ENCODE assay signal across 8 cellular contexts in the genomic region with DNA sequence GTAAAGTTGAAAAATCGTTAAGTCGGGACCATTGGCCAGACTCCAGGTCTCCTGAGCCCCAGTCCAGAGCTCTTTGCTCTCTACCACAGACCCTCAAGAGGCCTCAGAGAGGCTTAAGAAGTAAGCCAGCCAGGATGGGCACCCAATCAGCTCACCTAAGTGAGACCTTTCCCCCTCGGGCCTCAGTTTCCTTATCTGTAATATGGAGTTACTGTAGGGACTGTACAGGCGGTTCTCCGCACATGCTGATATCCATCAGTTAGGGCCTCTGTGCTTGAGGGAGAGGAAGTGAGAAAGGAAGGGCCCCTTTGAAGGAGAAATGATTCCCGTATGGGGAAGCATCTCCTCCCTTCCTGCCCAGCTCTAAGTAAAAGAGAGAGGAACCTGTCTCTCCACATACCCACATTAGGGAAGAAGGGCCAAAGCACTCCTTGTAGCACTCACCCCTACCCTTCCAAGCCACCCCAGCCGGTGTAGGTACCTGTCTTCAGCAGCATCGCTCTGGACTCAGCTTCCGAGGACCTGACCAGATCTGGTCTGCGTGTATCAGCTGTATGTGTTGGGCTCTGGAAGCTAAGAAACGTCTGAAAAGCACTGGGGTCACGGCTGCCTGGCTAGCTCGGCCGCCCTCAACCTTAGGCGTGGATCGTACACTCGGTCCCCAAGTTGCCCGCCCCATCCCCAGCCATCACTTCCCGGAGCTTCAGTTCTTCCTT. TPM values are rescaled to one million over a fixed set of nuclear protein-coding genes. Genes with fewer than 3 reads are reported as not detected.
DNase-seq lines count a peak whose midpoint lies in the region; ATAC-seq lines count a peak whose summit lies in the region.

No MANE protein-coding gene starts in this region.

- intact Hi-C loops in activated T-helper 1 cell treated with anti-CD3 and anti-CD28 coated beads, Interleukin-12 subunit alpha, Interleukin-12 subunit beta, Interleukin-2, Interleukin-4 antibody, amounts not matched to agents 30 ng/mL and 10 ng/mL and 1 ng/mL, durations not matched to agents 14 hours and 24 hours and 36 hours (cut with micrococcal nuclease): loop anchor here (1.0 to 10.0 kb wide), 14 partner anchors 9 to 625 kb away; a partner anchor contains a TSS
- intact Hi-C loops in left ventricle myocardium superior (cut with micrococcal nuclease): no loop called here

- peaks cover 54% of the 10 kb centered on the region for H3K4me1 Mint-ChIP-seq in activated T-helper 1 cell treated with anti-CD3 and anti-CD28 coated beads, Interleukin-12 subunit alpha, Interleukin-12 subunit beta, Interleukin-2, Interleukin-4 antibody, amounts not matched to agents 30 ng/mL and 10 ng/mL and 1 ng/mL, durations not matched to agents 14 hours and 24 hours and 36 hours (ENCODE audit: low read depth)

- H3K36me3 Mint-ChIP-seq in activated T-helper 1 cell treated with anti-CD3 and anti-CD28 coated beads, Interleukin-12 subunit alpha, Interleukin-12 subunit beta, Interleukin-2, Interleukin-4 antibody, amounts not matched to agents 30 ng/mL and 10 ng/mL and 1 ng/mL, durations not matched to agents 14 hours and 24 hours and 36 hours (ENCODE audit: low read depth): peaks cover 20% of the 10 kb centered on the region

- peak overlapping the region; percentile 92 for H3K4me3 Mint-ChIP-seq in activated T-helper 1 cell treated with anti-CD3 and anti-CD28 coated beads, Interleukin-12 subunit alpha, Interleukin-12 subunit beta, Interleukin-2, Interleukin-4 antibody, amounts not matched to agents 30 ng/mL and 10 ng/mL and 1 ng/mL, durations not matched to agents 14 hours and 24 hours and 36 hours

- peak; percentile 47 for DNase-seq in NCI-H748 (lab: John Stamatoyannopoulos, UW; ENCODE audit: unreplicated experiment)
- no peak for DNase-seq in NCI-H748 treated with DMSO at 0.1 percent for 48 hours (lab: John Stamatoyannopoulos, UW)
- DNase-seq in activated T-helper 1 cell treated with anti-CD3 and anti-CD28 coated beads, Interleukin-12 subunit alpha, Interleukin-12 subunit beta, Interleukin-2, Interleukin-4 antibody, amounts not matched to agents 30 ng/mL and 10 ng/mL and 1 ng/mL, durations not matched to agents 14 hours and 24 hours and 36 hours (ENCODE audit: low spot score): peak; percentile 14
- DNase-seq in left ventricle myocardium superior: no peak
- DNase-seq in skeletal muscle cell (ENCODE audit: low read depth): no peak
- DNase-seq in HK-2 (ENCODE audit: unreplicated experiment): no peak
- DNase-seq in DMS53 (lab: John Stamatoyannopoulos, UW): no peak

- peak overlapping the region; percentile 94 for H3K27ac Mint-ChIP-seq in activated T-helper 1 cell treated with anti-CD3 and anti-CD28 coated beads, Interleukin-12 subunit alpha, Interleukin-12 subunit beta, Interleukin-2, Interleukin-4 antibody, amounts not matched to agents 30 ng/mL and 10 ng/mL and 1 ng/mL, durations not matched to agents 14 hours and 24 hours and 36 hours

- H3K27me3 Mint-ChIP-seq in activated T-helper 1 cell treated with anti-CD3 and anti-CD28 coated beads, Interleukin-12 subunit alpha, Interleukin-12 subunit beta, Interleukin-2, Interleukin-4 antibody, amounts not matched to agents 30 ng/mL and 10 ng/mL and 1 ng/mL, durations not matched to agents 14 hours and 24 hours and 36 hours (ENCODE audit: insufficient read depth): peaks cover 2% of the 10 kb centered on the region

- H3K4me3 ChIP-seq in skeletal muscle cell (ENCODE audit: low read depth, low read length): peak overlapping the region; percentile 54

- no peaks in the 10 kb centered on the region for H3K9me3 Mint-ChIP-seq in activated T-helper 1 cell treated with anti-CD3 and anti-CD28 coated beads, Interleukin-12 subunit alpha, Interleukin-12 subunit beta, Interleukin-2, Interleukin-4 antibody, amounts not matched to agents 30 ng/mL and 10 ng/mL and 1 ng/mL, durations not matched to agents 14 hours and 24 hours and 36 hours

- ATAC-seq in HG03442 (IDR thresholded peaks at IDR 0.05; ENCODE audit: unreplicated experiment) (peak; percentile 14), left ventricle myocardium superior (peak; percentile 7)

RNA-seq across cellular contexts. Expression of a gene that starts 0.7 kb away (rescaled TPM):
- 30.5 and 30.9 TPM in 2 replicates for total RNA-seq in activated T-helper 1 cell treated with anti-CD3 and anti-CD28 coated beads, Interleukin-12 subunit alpha, Interleukin-12 subunit beta, Interleukin-2, Interleukin-4 antibody, amounts not matched to agents 30 ng/mL and 10 ng/mL and 1 ng/mL, durations not matched to agents 14 hours and 24 hours and 36 hours
- total RNA-seq in left ventricle myocardium superior: 13.4 TPM

RNA-seq across cellular contexts. Expression of a gene that starts 4.1 kb away (rescaled TPM):
- total RNA-seq in activated T-helper 1 cell treated with anti-CD3 and anti-CD28 coated beads, Interleukin-12 subunit alpha, Interleukin-12 subunit beta, Interleukin-2, Interleukin-4 antibody, amounts not matched to agents 30 ng/mL and 10 ng/mL and 1 ng/mL, durations not matched to agents 14 hours and 24 hours and 36 hours: 5.6 and 5.9 TPM in 2 replicates
- total RNA-seq in left ventricle myocardium superior: 2.7 TPM

RNA-seq across cellular contexts. Expression of a gene that starts 9.5 kb away (rescaled TPM):
- total RNA-seq in activated T-helper 1 cell treated with anti-CD3 and anti-CD28 coated beads, Interleukin-12 subunit alpha, Interleukin-12 subunit beta, Interleukin-2, Interleukin-4 antibody, amounts not matched to agents 30 ng/mL and 10 ng/mL and 1 ng/mL, durations not matched to agents 14 hours and 24 hours and 36 hours: 53.9 and 58.2 TPM in 2 replicates
- total RNA-seq in left ventricle myocardium superior: 165 TPM

RNA-seq across cellular contexts. Expression of a gene that starts 20.6 kb away (rescaled TPM):
- 81.6 and 85.8 TPM in 2 replicates for total RNA-seq in activated T-helper 1 cell treated with anti-CD3 and anti-CD28 coated beads, Interleukin-12 subunit alpha, Interleukin-12 subunit beta, Interleukin-2, Interleukin-4 antibody, amounts not matched to agents 30 ng/mL and 10 ng/mL and 1 ng/mL, durations not matched to agents 14 hours and 24 hours and 36 hours
- total RNA-seq in left ventricle myocardium superior: 316 TPM

Comparison
In these comparisons a context has a peak if more than half of its experiments do, and no peak if none do; other contexts are left out.
1. DNase-seq: peak in NCI-H748 (single experiment) and activated T-helper 1 cell treated with anti-CD3 and anti-CD28 coated beads, Interleukin-12 subunit alpha, Interleukin-12 subunit beta, Interleukin-2, Interleukin-4 antibody, amounts not matched to agents 30 ng/mL and 10 ng/mL and 1 ng/mL, durations not matched to agents 14 hours and 24 hours and 36 hours (single experiment); none in NCI-H748 treated with DMSO at 0.1 percent for 48 hours (single experiment), left ventricle myocardium superior (single experiment), skeletal muscle cell (single experiment), HK-2 (single experiment) and DMS53 (single experiment).